9 cellular contexts compared by ENCODE assay signal in the genomic region with DNA sequence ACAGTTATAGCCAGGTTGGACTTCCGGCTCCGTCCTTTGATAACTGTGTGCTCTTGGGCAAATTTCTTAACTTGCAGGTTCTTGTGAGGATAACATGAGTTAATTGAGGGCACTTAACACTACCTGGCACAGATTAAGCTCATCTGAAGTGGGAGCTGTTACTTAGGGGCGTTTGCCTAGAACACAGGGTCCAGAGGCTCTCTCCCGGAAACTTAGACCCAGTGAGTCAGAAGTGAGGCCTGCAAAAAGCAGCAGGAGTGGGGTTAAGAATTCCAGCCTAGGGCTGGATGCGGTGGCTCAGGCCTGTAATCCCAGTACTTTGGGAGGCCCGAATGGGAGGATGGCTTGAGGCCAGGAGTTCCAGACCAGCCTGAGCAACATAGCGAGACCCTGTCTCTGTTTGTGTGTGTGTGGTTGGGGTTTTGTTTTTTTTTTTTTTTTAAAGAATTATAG. TPM values are rescaled to one million over a fixed set of nuclear protein-coding genes. Genes with fewer than 3 reads are reported as not detected.
DNase-seq lines count a peak whose midpoint lies in the region; ATAC-seq and TF ChIP-seq lines count a peak whose summit lies in the region.
"Had no signal": no experiment of that assay in that cellular context is flagged by ENCODE, and none has a peak within 500 bp of the region (broad histone marks: within the 10 kb centered on the region; RNA-seq: fewer than 3 reads in every experiment).

No MANE protein-coding gene starts in this region.

- H3K36me3 ChIP-seq in liver (ENCODE audit: control insufficient read depth in 4 of 4, insufficient read depth in 3 of 4, low read depth in 1 of 4, low read length in 3 of 4) (peaks cover 0 to 9% (median 0%) of the 10 kb centered on the region in 4 donors), transverse colon (peaks cover 0 to 13% (median 0%) of the 10 kb centered on the region in 4 donors)

- peak; percentile 46 for TF ChIP-seq POLR2A in transverse colon (IDR thresholded peaks at IDR 0.05)

- 55% methylated on average over 7 of the region's 7 CpGs for WGBS in liver
- WGBS in transverse colon (ENCODE audit: low coverage in 1 of 2), 2 donors = 20 to 25% methylated on average over 2 to 7 of the region's 7 CpGs

- no peak for DNase-seq in activated T-cell treated with anti-CD3 and anti-CD28 coated beads, Interleukin-2, amount 50 U/mL, for 24 hours
- no peak for DNase-seq in activated T-cell treated with anti-CD3 and anti-CD28 coated beads, Interleukin-2, amount 50 U/mL, for 48 hours
- DNase-seq in amniotic epithelial cell (ENCODE audit: low read depth) (peak; percentile 92), transverse colon (peak; percentile 73)
- DNase-seq: GF-D8 had no signal

- peak overlapping the region in 2 of 3 donors; percentile 71 to 96 for H3K4me3 ChIP-seq in liver (ENCODE audit: low read depth in 1 of 3, low read length in 3 of 3)
- H3K4me3 ChIP-seq in transverse colon = peak overlapping the region; percentile 46 to 85 (median 72)

- peaks cover 15 to 55% (median 36%) of the 10 kb centered on the region in 4 donors for H3K4me1 ChIP-seq in liver (ENCODE audit: control insufficient read depth in 4 of 4, insufficient read depth in 4 of 4, low read length in 3 of 4)
- peaks cover 57 to 91% (median 90%) of the 10 kb centered on the region in 4 donors for H3K4me1 ChIP-seq in transverse colon

- TF ChIP-seq CTCF in liver (IDR thresholded peaks at IDR 0.05; ENCODE audit: low read depth, low read length, missing input control) (no peak), transverse colon (IDR thresholded peaks at IDR 0.05) (no peak)

- peak overlapping the region; percentile 97 for H3K27ac Mint-ChIP-seq in activated T-cell treated with anti-CD3 and anti-CD28 coated beads, Interleukin-2, amount 50 U/mL, for 24 hours

- H3K4me1 Mint-ChIP-seq in activated T-cell treated with anti-CD3 and anti-CD28 coated beads, Interleukin-2, amount 50 U/mL, for 24 hours (ENCODE audit: low read depth) = peaks cover 92% of the 10 kb centered on the region

- H3K36me3 Mint-ChIP-seq in activated T-cell treated with anti-CD3 and anti-CD28 coated beads, Interleukin-2, amount 50 U/mL, for 24 hours (ENCODE audit: low read depth) = peaks cover 59% of the 10 kb centered on the region

- TF ChIP-seq EP300 in transverse colon (IDR thresholded peaks at IDR 0.05; ENCODE audit: low read depth) = no peak

- in situ Hi-C loops in transverse colon (cut with MboI; ENCODE audit: low pct_ligation_motif_present in 1 of 4, low pct_unique_long_range_greater_than_20kb in 1 of 4, low sequenced_read_pairs in 3 of 4) = no loop called here

- intact Hi-C loops in transverse colon (cut with DNase I; ENCODE audit: low total_unique reads) = no loop called here

- H3K27me3 Mint-ChIP-seq in activated T-cell treated with anti-CD3 and anti-CD28 coated beads, Interleukin-2, amount 50 U/mL, for 24 hours = no peaks in the 10 kb centered on the region

- H3K27me3 ChIP-seq in liver (ENCODE audit: control insufficient read depth in 4 of 4, insufficient read depth in 4 of 4, low read length in 3 of 4) = no peaks in the 10 kb centered on the region
- no peaks in the 10 kb centered on the region for H3K27me3 ChIP-seq in transverse colon

- TF ChIP-seq RAD21 in liver (IDR thresholded peaks at IDR 0.05) = no peak

- peak overlapping the region; percentile 4 to 69 for H3K9ac ChIP-seq in liver (ENCODE audit: low read depth in 1 of 2, low read length in 2 of 2)

- H3K4me3 Mint-ChIP-seq in activated T-cell treated with anti-CD3 and anti-CD28 coated beads, Interleukin-2, amount 50 U/mL, for 24 hours = peak overlapping the region; percentile 99

- no peaks in the 10 kb centered on the region for H3K9me3 Mint-ChIP-seq in activated T-cell treated with anti-CD3 and anti-CD28 coated beads, Interleukin-2, amount 50 U/mL, for 24 hours

- H3K9me3 ChIP-seq in liver (ENCODE audit: control insufficient read depth in 4 of 4, low read length in 3 of 4) (no peaks in the 10 kb centered on the region), transverse colon (no peaks in the 10 kb centered on the region)

- ATAC-seq in HG02870 (IDR thresholded peaks at IDR 0.05; ENCODE audit: unreplicated experiment) (no peak), HG03108 (IDR thresholded peaks at IDR 0.05; ENCODE audit: unreplicated experiment) (no peak), GM19467 (IDR thresholded peaks at IDR 0.05; ENCODE audit: unreplicated experiment) (no peak)

- H3K27ac ChIP-seq in liver (ENCODE audit: low read depth in 1 of 2, low read length in 2 of 2) (peak overlapping the region; percentile 77 to 86), transverse colon (peak overlapping the region; percentile 93 to 97 (median 96))

TF ChIP-seq in liver, 16 proteins besides CTCF, POLR2A, EP300 and RAD21:
- TF ChIP-seq, protein P1, sequence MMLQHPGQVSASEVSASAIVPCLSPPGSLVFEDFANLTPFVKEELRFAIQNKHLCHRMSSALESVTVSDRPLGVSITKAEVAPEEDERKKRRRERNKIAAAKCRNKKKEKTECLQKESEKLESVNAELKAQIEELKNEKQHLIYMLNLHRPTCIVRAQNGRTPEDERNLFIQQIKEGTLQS (IDR thresholded peaks at IDR 0.05) = no peak
- TF ChIP-seq FOXA2 (IDR thresholded peaks at IDR 0.05) (no peak), NR2F2 (IDR thresholded peaks at IDR 0.05) (no peak), RXRA (IDR thresholded peaks at IDR 0.05) (no peak), HNF4A (conservative IDR thresholded peaks at IDR 0.05) (no peak), TAF1 (conservative IDR thresholded peaks at IDR 0.05) (no peak), SP1 (IDR thresholded peaks at IDR 0.05) (no peak), ZBTB33 (IDR thresholded peaks at IDR 0.05) (no peak), HNF4G (IDR thresholded peaks at IDR 0.05) (no peak), FOXA1 (IDR thresholded peaks at IDR 0.05) (no peak)
- TF ChIP-seq, protein P2, sequence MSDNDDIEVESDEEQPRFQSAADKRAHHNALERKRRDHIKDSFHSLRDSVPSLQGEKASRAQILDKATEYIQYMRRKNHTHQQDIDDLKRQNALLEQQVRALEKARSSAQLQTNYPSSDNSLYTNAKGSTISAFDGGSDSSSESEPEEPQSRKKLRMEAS (IDR thresholded peaks at IDR 0.05) = no peak

RNA-seq across cellular contexts. Expression of gene MVP, which starts 1.4 kb away (rescaled TPM):
- total RNA-seq in liver = 10 to 100 TPM; 30.7 to 78.4 TPM
- polyA plus RNA-seq in liver = 10 to 100 TPM; 40.1 to 61.4 TPM
- total RNA-seq in transverse colon = 100 to 1,000 TPM; 483 to 654 (median 553) TPM

RNA-seq across cellular contexts. Expression of gene PAGR1, which starts 5.7 kb away (rescaled TPM):
- 10 to 100 TPM; 11.1 to 16.9 TPM for total RNA-seq in liver
- polyA plus RNA-seq in liver = 10 to 100 TPM in 1 of 2 donors, 1 to 10 TPM in 1; 7.3 to 18.7 TPM
- 10 to 100 TPM; 28.8 to 47.5 (median 32.3) TPM for total RNA-seq in transverse colon

RNA-seq across cellular contexts. Expression of gene PRRT2, which starts 9.7 kb away (rescaled TPM):
- total RNA-seq in liver (under 1 TPM; 0.09 to 0.59 TPM), transverse colon (1 to 10 TPM in 3 of 4 donors, not detected in 1; 1.4 to 6.0 (median 1.9) TPM)
- under 1 TPM; 0.16 to 0.28 TPM for polyA plus RNA-seq in liver

RNA-seq across cellular contexts. Expression of gene MAZ, which starts 15.4 kb away (rescaled TPM):
- total RNA-seq in liver (100 to 1,000 TPM in 1 of 2 donors, 10 to 100 TPM in 1; 28.4 to 272 TPM), transverse colon (100 to 1,000 TPM; 170 to 292 (median 233) TPM)
- polyA plus RNA-seq in liver = 10 to 100 TPM; 16.0 to 61.7 TPM

RNA-seq across cellular contexts. Expression of gene KIF22, which starts 31.1 kb away (rescaled TPM):
- 10 to 100 TPM; 15.0 to 80.1 TPM for total RNA-seq in liver
- polyA plus RNA-seq in liver = 10 to 100 TPM; 39.9 to 58.7 TPM
- 100 to 1,000 TPM in 1 of 4 donors, 10 to 100 TPM in 3; 37.6 to 159 (median 59.5) TPM for total RNA-seq in transverse colon

Comparison
In these comparisons a context has a peak if more than half of its experiments do, and no peak if none do; other contexts are left out.
1. DNase-seq: peak in amniotic epithelial cell (single experiment) and transverse colon (single experiment); none in activated T-cell treated with anti-CD3 and anti-CD28 coated beads, Interleukin-2, amount 50 U/mL, for 24 hours (single experiment) and activated T-cell treated with anti-CD3 and anti-CD28 coated beads, Interleukin-2, amount 50 U/mL, for 48 hours (0 of 2).
2. RNA of gene MVP, which starts 1.4 kb away (total RNA-seq): 483 to 654 TPM in transverse colon; 30.7 to 78.4 TPM in liver; every median in the first group is over 4 times any median in the second.